8 cellular contexts compared by ENCODE assay signal in the genomic region with DNA sequence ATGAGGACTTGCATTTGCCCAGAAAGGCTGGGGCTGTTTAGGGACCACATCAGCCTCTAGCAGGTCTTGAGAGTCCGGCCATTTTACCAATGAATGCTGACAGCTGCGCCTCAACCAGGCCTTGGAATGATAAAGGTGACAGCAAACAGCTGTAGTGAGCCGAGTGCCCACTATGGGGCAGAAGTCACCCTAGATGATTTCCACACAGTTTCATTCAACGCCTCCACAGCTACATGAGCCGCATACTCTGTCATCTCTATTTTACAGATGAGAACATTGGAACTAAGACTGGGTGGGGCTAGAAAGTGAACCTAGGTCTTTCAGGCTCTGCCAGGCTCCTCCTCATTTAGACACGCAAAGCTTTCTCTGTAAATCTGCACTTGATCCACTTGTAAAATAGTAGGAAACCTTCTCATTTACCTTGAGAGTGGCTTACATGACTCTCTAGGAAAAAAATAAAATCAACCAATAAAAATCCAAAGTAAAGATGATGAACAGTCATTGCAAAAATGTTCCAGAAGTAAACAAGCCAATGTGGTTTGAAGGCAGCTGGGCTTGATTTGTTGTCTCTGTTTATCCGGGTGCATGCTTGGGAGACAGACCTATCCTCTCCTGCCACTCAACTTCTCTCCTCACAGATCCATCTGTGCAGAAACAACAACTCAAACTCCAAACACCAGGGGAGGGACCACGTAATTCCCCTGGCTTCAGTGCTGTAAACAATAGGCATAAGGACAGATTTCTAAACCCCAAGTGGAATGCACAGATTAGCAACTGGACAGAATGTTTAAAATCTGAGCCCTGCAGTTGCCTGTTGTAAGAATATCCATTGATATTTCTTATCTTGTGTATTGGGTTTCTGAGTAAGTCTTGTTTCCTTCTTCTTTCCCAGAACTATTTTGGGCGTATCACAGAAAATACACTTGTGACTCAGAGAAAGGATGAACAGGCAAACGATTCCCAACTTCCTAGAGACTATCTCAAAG. TPM values are rescaled to one million over a fixed set of nuclear protein-coding genes. Genes with fewer than 3 reads are reported as not detected.
DNase-seq lines count a peak whose midpoint lies in the region; ATAC-seq and TF ChIP-seq lines count a peak whose summit lies in the region.

No MANE protein-coding gene starts in this region.

- peak overlapping the region; percentile 73 for H3K9ac ChIP-seq in mesenchymal stem cell (ENCODE audit: low read length)

- no peak overlapping the region for H3K23ac ChIP-seq in mesenchymal stem cell (ENCODE audit: low read length in 2 of 2)

- peak overlapping the region; percentile 73 for H4K8ac ChIP-seq in mesenchymal stem cell (ENCODE audit: low read length)

- no peak overlapping the region for H2AFZ ChIP-seq in mesenchymal stem cell (ENCODE audit: low read depth, low read length)

- peak overlapping the region; percentile 16 to 49 for H3K18ac ChIP-seq in mesenchymal stem cell (ENCODE audit: low read depth in 1 of 2, low read length in 2 of 2)

- H3K4me1 Mint-ChIP-seq in CD14-positive monocyte (peaks cover 59% of the 10 kb centered on the region), activated B cell treated with CpG ODN at 0.5 μM for 24 hours (peaks cover 15% of the 10 kb centered on the region)
- H3K4me1 Mint-ChIP-seq in stimulated activated naive B cell treated with anti-CD40 and anti-IgM and Interleukin-4, amounts not matched to agents 10 μg/mL and 1 μg/mL and 100 μg/mL, for 72 hours, result peaks cover 28 to 43% of the 10 kb centered on the region in 2 donors

- CTCF ChIA-PET in activated B cell treated with CpG ODN at 0.5 μM for 24 hours (lab: Charles Lee), result interaction anchor here (0.7 to 2.3 kb wide), 13 partner anchors 18 to 358 kb away, joined by 3 to 29 read pairs (median 4); no protein-coding TSS in a partner anchor

- H2AK5ac ChIP-seq in mesenchymal stem cell (ENCODE audit: low read length, severe bottlenecking), result peak overlapping the region; percentile 64

- intact Hi-C loops in CD14-positive monocyte (cut with micrococcal nuclease), result loop anchor here in 1 of 2 donors (5.0 to 10.0 kb wide), 4 partner anchors 62 to 350 kb away; a partner anchor contains a TSS
- intact Hi-C loops in activated B cell treated with CpG ODN at 0.5 μM for 24 hours (cut with micrococcal nuclease), result loop anchor here (1.0 to 10.0 kb wide), 7 partner anchors 62 to 354 kb away; a partner anchor contains a TSS

- 20% methylated on average over 8 of the region's 10 CpGs for WGBS in mesenchymal stem cell

- ATAC-seq in GM19351 (IDR thresholded peaks at IDR 0.05; ENCODE audit: unreplicated experiment) (peak; percentile 75), activated B cell treated with CpG ODN at 0.5 μM for 24 hours (ENCODE audit: low read depth) (peak; percentile 99)
- ATAC-seq in stimulated activated naive B cell treated with anti-CD40 and anti-IgM and Interleukin-4, amounts not matched to agents 10 μg/mL and 1 μg/mL and 100 μg/mL, for 72 hours (replicated peaks), result peak; percentile 66 to 68

- H3K9me3 ChIP-seq in mesenchymal stem cell (ENCODE audit: control insufficient read depth, low read length), result no peaks in the 10 kb centered on the region

- POLR2A ChIA-PET in activated B cell treated with CpG ODN at 0.5 μM for 24 hours (lab: Charles Lee), result interaction anchor here (0.6 to 1.8 kb wide), 3 partner anchors 78 to 318 kb away, joined by 4 to 6 read pairs (median 4); no protein-coding TSS in a partner anchor

- no peak overlapping the region for H3K4me2 ChIP-seq in mesenchymal stem cell (ENCODE audit: low read length, poor library complexity, severe bottlenecking)

- no peaks in the 10 kb centered on the region for H3K27me3 ChIP-seq in mesenchymal stem cell (ENCODE audit: control insufficient read depth in 1 of 2, insufficient read depth in 1 of 2, low read length in 2 of 2)

- peak overlapping the region; percentile 96 to 100 (median 99) for H3K27ac Mint-ChIP-seq in CD14-positive monocyte
- H3K27ac Mint-ChIP-seq in activated B cell treated with CpG ODN at 0.5 μM for 24 hours, result peak overlapping the region; percentile 20
- H3K27ac Mint-ChIP-seq in stimulated activated naive B cell treated with anti-CD40 and anti-IgM and Interleukin-4, amounts not matched to agents 10 μg/mL and 1 μg/mL and 100 μg/mL, for 72 hours, result peak overlapping the region; percentile 84

- peak overlapping the region; percentile 55 for H3K27ac ChIP-seq in mesenchymal stem cell (ENCODE audit: low read length, poor library complexity, severe bottlenecking)

- H3K4ac ChIP-seq in mesenchymal stem cell (ENCODE audit: low read depth in 1 of 2, low read length in 2 of 2), result peak overlapping the region; percentile 8 to 53

- H3K79me1 ChIP-seq in mesenchymal stem cell (replicated peaks; ENCODE audit: low read length, poor library complexity, severe bottlenecking), result peaks cover 17% of the 10 kb centered on the region

- no peaks in the 10 kb centered on the region for H3K9me3 Mint-ChIP-seq in CD14-positive monocyte
- H3K9me3 Mint-ChIP-seq in activated B cell treated with CpG ODN at 0.5 μM for 24 hours, result peaks cover 2% of the 10 kb centered on the region
- peaks cover 2 to 6% of the 10 kb centered on the region in 2 donors for H3K9me3 Mint-ChIP-seq in stimulated activated naive B cell treated with anti-CD40 and anti-IgM and Interleukin-4, amounts not matched to agents 10 μg/mL and 1 μg/mL and 100 μg/mL, for 72 hours

- H3K4me3 ChIP-seq in mesenchymal stem cell (ENCODE audit: insufficient read depth in 1 of 2, low read depth in 1 of 2, low read length in 2 of 2), result peak overlapping the region in 1 of 2 experiments; percentile 11

- H3K36me3 ChIP-seq in mesenchymal stem cell (ENCODE audit: control insufficient read depth in 1 of 2, insufficient read depth in 2 of 2, low read depth in 1 of 2, low read length in 2 of 2), result peaks cover 53 to 79% of the 10 kb centered on the region in 2 experiments

- peak; percentile 59 for DNase-seq in CD14-positive monocyte (ENCODE audit: low spot score)
- peak; percentile 79 for DNase-seq in NCI-H1694 (lab: John Stamatoyannopoulos, UW)
- no peak for DNase-seq in activated B cell treated with CpG ODN at 0.5 μM for 24 hours
- DNase-seq in ecto neural progenitor cell (ENCODE audit: low spot score), result peak; percentile 59
- peak; percentile 92 for DNase-seq in mesenchymal stem cell
- DNase-seq in stimulated activated naive B cell treated with anti-CD40 and anti-IgM and Interleukin-4, amounts not matched to agents 10 μg/mL and 1 μg/mL and 100 μg/mL, for 72 hours, result peak; percentile 38
- no peak for DNase-seq in cerebellum (ENCODE audit: low spot score)

- peaks cover 12% of the 10 kb centered on the region for H3K4me1 ChIP-seq in mesenchymal stem cell (ENCODE audit: control insufficient read depth, insufficient read depth, low read depth, low read length)

- peak overlapping the region; percentile 74 for H4K91ac ChIP-seq in mesenchymal stem cell (ENCODE audit: low read length)

- H3K4me3 Mint-ChIP-seq in CD14-positive monocyte, result peak overlapping the region in 1 of 2 donors; percentile 69
- no peak overlapping the region for H3K4me3 Mint-ChIP-seq in activated B cell treated with CpG ODN at 0.5 μM for 24 hours
- no peak overlapping the region for H3K4me3 Mint-ChIP-seq in stimulated activated naive B cell treated with anti-CD40 and anti-IgM and Interleukin-4, amounts not matched to agents 10 μg/mL and 1 μg/mL and 100 μg/mL, for 72 hours

- H2BK120ac ChIP-seq in mesenchymal stem cell (ENCODE audit: low read depth, low read length), result no peak overlapping the region

- TF ChIP-seq CTCF in CD14-positive monocyte (IDR thresholded peaks at IDR 0.05) (peak; percentile 76), activated B cell treated with CpG ODN at 0.5 μM for 24 hours (IDR thresholded peaks at IDR 0.05) (no peak)

- H2BK5ac ChIP-seq in mesenchymal stem cell (ENCODE audit: low read depth, low read length, poor library complexity, severe bottlenecking), result peak overlapping the region; percentile 39

- peak overlapping the region; percentile 52 to 55 for H2BK12ac ChIP-seq in mesenchymal stem cell (ENCODE audit: low read length in 2 of 2)

- peaks cover 0 to 5% (median 0%) of the 10 kb centered on the region in 3 donors for H3K27me3 Mint-ChIP-seq in CD14-positive monocyte (ENCODE audit: low read depth in 3 of 3)
- no peaks in the 10 kb centered on the region for H3K27me3 Mint-ChIP-seq in activated B cell treated with CpG ODN at 0.5 μM for 24 hours
- no peaks in the 10 kb centered on the region for H3K27me3 Mint-ChIP-seq in stimulated activated naive B cell treated with anti-CD40 and anti-IgM and Interleukin-4, amounts not matched to agents 10 μg/mL and 1 μg/mL and 100 μg/mL, for 72 hours

- H2BK15ac ChIP-seq in mesenchymal stem cell (ENCODE audit: low read depth, poor library complexity, severe bottlenecking), result no peak overlapping the region

- no peak overlapping the region for H3K14ac ChIP-seq in mesenchymal stem cell (ENCODE audit: low read length in 2 of 2)

- H3K36me3 Mint-ChIP-seq in CD14-positive monocyte (peaks cover 42 to 49% of the 10 kb centered on the region in 2 donors), activated B cell treated with CpG ODN at 0.5 μM for 24 hours (ENCODE audit: low read depth) (peaks cover 88% of the 10 kb centered on the region)
- peaks cover 55 to 75% of the 10 kb centered on the region in 2 donors for H3K36me3 Mint-ChIP-seq in stimulated activated naive B cell treated with anti-CD40 and anti-IgM and Interleukin-4, amounts not matched to agents 10 μg/mL and 1 μg/mL and 100 μg/mL, for 72 hours

RNA-seq across cellular contexts. Expression of a gene that starts 31.5 kb away (rescaled TPM):
- not detected for polyA plus RNA-seq in CD14-positive monocyte
- total RNA-seq in activated B cell treated with CpG ODN at 0.5 μM for 24 hours (not detected in 2 replicates), cerebellum (not detected)
- not detected for polyA plus RNA-seq in mesenchymal stem cell (2013, experiment 1 of 2)
- not detected for polyA plus RNA-seq in mesenchymal stem cell (2013, experiment 2 of 2)

Comparison
In these comparisons a context has a peak if more than half of its experiments do, and no peak if none do; other contexts are left out.
1. DNase-seq: peak in CD14-positive monocyte (single experiment), NCI-H1694 (single experiment), ecto neural progenitor cell (single experiment), mesenchymal stem cell (single experiment) and stimulated activated naive B cell treated with anti-CD40 and anti-IgM and Interleukin-4, amounts not matched to agents 10 μg/mL and 1 μg/mL and 100 μg/mL, for 72 hours (single experiment); none in activated B cell treated with CpG ODN at 0.5 μM for 24 hours (single experiment) and cerebellum (single experiment).
2. H3K27ac Mint-ChIP-seq: peak in every context shown above with its lines; median percentile 99 in CD14-positive monocyte; 84 in stimulated activated naive B cell treated with anti-CD40 and anti-IgM and Interleukin-4, amounts not matched to agents 10 μg/mL and 1 μg/mL and 100 μg/mL, for 72 hours; 20 in activated B cell treated with CpG ODN at 0.5 μM for 24 hours.
3. Peak in every context shown above with its lines, with median percentiles within 50 percentile points of each other: ATAC-seq.